ENCODE assay signal across 31 cellular contexts in genomic region chr3:97425002-97425401, GRCh38.
"Had no signal": no experiment of that assay in that cellular context is flagged by ENCODE, and none has a peak within 500 bp of the region (broad histone marks: within the 10 kb centered on the region; RNA-seq: fewer than 3 reads in every experiment).

No MANE protein-coding gene starts in this region.

- ATAC-seq: activated naive CD4-positive, alpha-beta T cell treated with anti-CD3 and anti-CD28 coated beads, Interleukin-2, amount 50 U/mL, for 72 hours; activated naive CD8-positive, alpha-beta T cell treated with anti-CD3 and anti-CD28 coated beads, Interleukin-2, amount 50 U/mL, for 24 hours; activated T-cell treated with anti-CD3 and anti-CD28 coated beads, Interleukin-2, amount 50 U/mL, for 4 hours; activated T-cell treated with anti-CD3 and anti-CD28 coated beads, Interleukin-2, amount 50 U/mL, for 72 hours; activated T-helper 17 cell treated with anti-CD3 and anti-CD28 coated beads, Interleukin-2, amount 50 U/mL, for 72 hours; body of pancreas had no signal

- H3K27me3 ChIP-seq: adrenal gland, ascending aorta, body of pancreas, brain microvascular endothelial cell, breast epithelium, cardiac muscle cell had no signal

- H3K9me3 ChIP-seq: adrenal gland, body of pancreas had no signal

- DNase-seq: activated effector memory CD4-positive, alpha-beta T cell treated with anti-CD3 and anti-CD28 coated beads, Interleukin-2, amount 50 U/mL, for 16 hours; activated effector memory CD4-positive, alpha-beta T cell treated with Interleukin-2 at 50 U/mL for 16 hours; activated gamma-delta T cell; activated gamma-delta T cell treated with Interleukin-2 at 50 U/mL for 16 hours; activated naive CD4-positive, alpha-beta T cell; activated naive CD4-positive, alpha-beta T cell treated with anti-CD3 and anti-CD28 coated beads for 36 hours; activated naive CD4-positive, alpha-beta T cell treated with anti-CD3 and anti-CD28 coated beads, Interleukin-2, amount 10 ng/mL, durations not matched to agents 7 days and 5 days; activated naive CD4-positive, alpha-beta T cell treated with anti-CD3 and anti-CD28 coated beads, Interleukin-2, amount 50 U/mL, for 16 hours; activated naive CD4-positive, alpha-beta T cell treated with Interleukin-2 at 50 U/mL for 16 hours; activated naive CD8-positive, alpha-beta T cell treated with anti-CD3 and anti-CD28 coated beads for 36 hours; activated naive CD8-positive, alpha-beta T cell treated with anti-CD3 and anti-CD28 coated beads, Interleukin-2, amount 10 ng/mL, durations not matched to agents 7 days and 5 days; activated naive CD8-positive, alpha-beta T cell treated with anti-CD3 and anti-CD28 coated beads, Interleukin-2, amount 50 U/mL, for 24 hours; activated T-cell treated with anti-CD3 and anti-CD28 coated beads, Interleukin-2, amount 50 U/mL, for 1 hour; activated T-cell treated with anti-CD3 and anti-CD28 coated beads, Interleukin-2, amount 50 U/mL, for 24 hours; activated T-cell treated with anti-CD3 and anti-CD28 coated beads, Interleukin-2, amount 50 U/mL, for 4 hours; activated T-cell treated with anti-CD3 and anti-CD28 coated beads, Interleukin-2, amount 50 U/mL, for 48 hours; activated T-cell treated with anti-CD3 and anti-CD28 coated beads, Interleukin-2, amount 50 U/mL, for 72 hours; adrenal gland; amniotic stem cell; amygdala; anterior cingulate cortex; body of pancreas; brain microvascular endothelial cell; caudate nucleus; central memory CD4-positive, alpha-beta T cell; cerebellar nuclear complex had no signal

- H3K4me3 ChIP-seq: adrenal gland, ascending aorta, body of pancreas, breast epithelium, cardiac muscle cell had no signal

- H3K36me3 ChIP-seq: adrenal gland, ascending aorta, brain microvascular endothelial cell, breast epithelium, cardiac muscle cell had no signal

- H3K4me1 ChIP-seq: adrenal gland, ascending aorta, body of pancreas, breast epithelium had no signal

- H3K27ac ChIP-seq: adrenal gland, ascending aorta, body of pancreas, brain microvascular endothelial cell, breast epithelium, cardiac muscle cell had no signal
